Comparison of ENCODE assay signal across 8 cellular contexts in genomic region chr18:63137999-63138448, GRCh38.
DNase-seq lines count a peak whose midpoint lies in the region; ATAC-seq and TF ChIP-seq lines count a peak whose summit lies in the region.

No MANE protein-coding gene starts in this region.

- H3K4me1 Mint-ChIP-seq in activated CD4-positive, alpha-beta memory T cell treated with anti-CD3 and anti-CD28 coated beads, Interleukin-2, amount 10 ng/mL, durations not matched to agents 7 days and 5 days, result peaks cover 70% of the 10 kb centered on the region

- H3K4me1 ChIP-seq in left lung, result peaks cover 0 to 37% of the 10 kb centered on the region in 2 donors

- TF ChIP-seq CTCF in GM06990 (IDR thresholded peaks at IDR 0.05; ENCODE audit: insufficient read depth, low read length, poor library complexity, severe bottlenecking), result no peak
- TF ChIP-seq CTCF in left lung (IDR thresholded peaks at IDR 0.05), result no peak

- peak; percentile 12 for ATAC-seq in HG03139 (IDR thresholded peaks at IDR 0.05; ENCODE audit: unreplicated experiment)
- peak; percentile 58 for ATAC-seq in left lung
- ATAC-seq in HG03342 (IDR thresholded peaks at IDR 0.05; ENCODE audit: unreplicated experiment), result no peak
- ATAC-seq in HG02763 (IDR thresholded peaks at IDR 0.05; ENCODE audit: unreplicated experiment), result no peak

- H3K36me3 Mint-ChIP-seq in activated CD4-positive, alpha-beta memory T cell treated with anti-CD3 and anti-CD28 coated beads, Interleukin-2, amount 10 ng/mL, durations not matched to agents 7 days and 5 days (ENCODE audit: low read depth), result peaks cover 63% of the 10 kb centered on the region

- H3K4me3 ChIP-seq in GM06990 (replicated peaks; ENCODE audit: low read depth, low read length), result peak overlapping the region; percentile 59
- H3K4me3 ChIP-seq in left lung, result peak overlapping the region in 1 of 2 donors; percentile 8

- no peaks in the 10 kb centered on the region for H3K27me3 Mint-ChIP-seq in activated CD4-positive, alpha-beta memory T cell treated with anti-CD3 and anti-CD28 coated beads, Interleukin-2, amount 10 ng/mL, durations not matched to agents 7 days and 5 days

- peak overlapping the region in 1 of 2 donors; percentile 45 for H3K27ac ChIP-seq in left lung

- intact Hi-C loops in left lung (cut with DNase I), result no loop called here

- H3K27me3 ChIP-seq in GM06990 (replicated peaks; ENCODE audit: control insufficient read depth, insufficient read depth, low read length) (no peaks in the 10 kb centered on the region), left lung (no peaks in the 10 kb centered on the region)

- POLR2A ChIA-PET in activated CD4-positive, alpha-beta memory T cell treated with anti-CD3 and anti-CD28 coated beads, Interleukin-2, amount 10 ng/mL, durations not matched to agents 7 days and 5 days (lab: Charles Lee), result interaction anchor here (0.7 to 6.8 kb wide), 11 partner anchors 16 to 284 kb away, joined by 3 to 50 read pairs (median 4); partner anchors contain the start of genes BCL2 and VPS4B

- no peaks in the 10 kb centered on the region for H3K9me3 ChIP-seq in left lung

- DNase-seq in GM06990 (ENCODE audit: extremely low read depth, insufficient read length) (peak; percentile 74), left lung (no peak), GM19240 (ENCODE audit: insufficient read length, low spot score) (no peak), DMS79 (lab: John Stamatoyannopoulos, UW) (no peak)
- DNase-seq in activated CD4-positive, alpha-beta memory T cell treated with anti-CD3 and anti-CD28 coated beads, Interleukin-2, amount 10 ng/mL, durations not matched to agents 7 days and 5 days, result peak; percentile 71

- peak overlapping the region; percentile 72 for H3K4me3 Mint-ChIP-seq in activated CD4-positive, alpha-beta memory T cell treated with anti-CD3 and anti-CD28 coated beads, Interleukin-2, amount 10 ng/mL, durations not matched to agents 7 days and 5 days

- CTCF ChIA-PET in activated CD4-positive, alpha-beta memory T cell treated with anti-CD3 and anti-CD28 coated beads, Interleukin-2, amount 10 ng/mL, durations not matched to agents 7 days and 5 days (lab: Charles Lee), result interaction anchor here (0.8 to 4.7 kb wide), 4 partner anchors 15 to 180 kb away, joined by 3 to 23 read pairs (median 12); partner anchors contain the start of gene BCL2

- no peaks in the 10 kb centered on the region; the same call in 1 of the 2 replicates for H3K36me3 ChIP-seq in GM06990 (ENCODE audit: control insufficient read depth, insufficient read depth, low read length)
- no peaks in the 10 kb centered on the region for H3K36me3 ChIP-seq in left lung

- H3K9me3 Mint-ChIP-seq in activated CD4-positive, alpha-beta memory T cell treated with anti-CD3 and anti-CD28 coated beads, Interleukin-2, amount 10 ng/mL, durations not matched to agents 7 days and 5 days, result peaks cover 6% of the 10 kb centered on the region

- peak overlapping the region; percentile 86 for H3K27ac Mint-ChIP-seq in activated CD4-positive, alpha-beta memory T cell treated with anti-CD3 and anti-CD28 coated beads, Interleukin-2, amount 10 ng/mL, durations not matched to agents 7 days and 5 days

Comparison
In these comparisons a context has a peak if more than half of its experiments do, and no peak if none do; other contexts are left out.
1. DNase-seq: peak in GM06990 (single experiment) and activated CD4-positive, alpha-beta memory T cell treated with anti-CD3 and anti-CD28 coated beads, Interleukin-2, amount 10 ng/mL, durations not matched to agents 7 days and 5 days (single experiment); none in left lung (0 of 2), GM19240 (single experiment) and DMS79 (single experiment).
2. ATAC-seq: peak in HG03139 (single experiment) and left lung (single experiment); none in HG03342 (single experiment) and HG02763 (single experiment).